Comparison of ENCODE assay signal across 9 cellular contexts in the genomic region with DNA sequence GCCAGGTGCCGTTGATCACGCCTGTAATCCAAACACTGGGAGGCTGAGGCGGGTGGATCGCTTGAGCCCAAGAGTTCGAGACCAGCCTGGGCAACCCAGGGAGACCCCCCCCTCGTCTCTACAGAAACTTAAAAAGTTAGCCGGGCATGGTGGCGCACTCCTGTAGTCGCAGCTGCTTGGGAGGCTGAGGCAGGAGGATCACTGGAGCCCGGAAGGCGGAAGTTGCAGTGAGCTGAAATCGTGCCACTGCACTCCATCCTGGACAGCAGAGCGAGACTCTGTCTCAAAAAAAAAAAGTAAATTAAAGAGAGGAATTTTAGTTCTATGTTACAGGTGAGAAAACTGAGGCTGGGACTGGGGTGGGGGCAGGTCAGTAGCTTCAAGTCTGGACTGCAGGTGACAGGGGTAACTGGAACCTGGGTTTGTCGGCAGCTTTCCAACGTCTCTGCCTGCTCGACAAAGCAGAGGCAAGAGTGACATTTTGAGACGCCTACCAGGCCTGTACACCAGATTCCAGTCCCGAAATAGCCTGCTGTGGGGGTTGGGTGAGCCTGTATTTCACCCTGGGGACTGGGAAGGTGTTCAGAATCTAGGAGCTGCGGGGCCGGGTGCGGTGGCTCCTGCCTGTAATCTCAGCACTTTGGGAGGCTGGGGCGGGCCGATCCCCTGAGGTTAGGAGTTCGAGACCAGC. TPM values are rescaled to one million over a fixed set of nuclear protein-coding genes. Genes with fewer than 3 reads are reported as not detected.
A peak's percentile ranks its signal among the peaks of the same experiment; 100 is the strongest.
DNase-seq lines count a peak whose midpoint lies in the region; ATAC-seq and TF ChIP-seq lines count a peak whose summit lies in the region.
"Had no signal": no experiment of that assay in that cellular context is flagged by ENCODE, and none has a peak within 500 bp of the region (broad histone marks: within the 10 kb centered on the region; RNA-seq: fewer than 3 reads in every experiment).

No MANE protein-coding gene starts in this region.

- H3K56ac ChIP-seq in H9 (ENCODE audit: insufficient read length, low read depth, low read length), result no peak overlapping the region

- peaks cover 8% of the 10 kb centered on the region for H3K79me1 ChIP-seq in H9 (ENCODE audit: insufficient read depth, low read depth, low read length, poor library complexity, severe bottlenecking)

- TF ChIP-seq CTCF in H9 (conservative IDR thresholded peaks at IDR 0.05), result no peak
- TF ChIP-seq CTCF in smooth muscle cell (IDR thresholded peaks at IDR 0.05; ENCODE audit: borderline replicate concordance, insufficient read depth, poor library complexity, severe bottlenecking), result no peak

- H3K23me2 ChIP-seq in H9 (ENCODE audit: insufficient read length, low read depth, low read length, poor library complexity, severe bottlenecking), result peaks cover 8% of the 10 kb centered on the region

- H3K79me2 ChIP-seq in H9 (ENCODE audit: insufficient read depth, low read length), result peaks cover 8% of the 10 kb centered on the region; the same call in 1 of the 2 replicates
- H3K79me2 ChIP-seq in smooth muscle cell (ENCODE audit: low read depth), result peaks cover 31% of the 10 kb centered on the region

- peaks cover 9 to 22% of the 10 kb centered on the region in 2 experiments for H3K4me1 Mint-ChIP-seq in H9

- H3K4me2 ChIP-seq in H9 (ENCODE audit: insufficient read depth, insufficient read length, low read length), result peak overlapping the region; percentile 100
- peak overlapping the region; percentile 91 for H3K4me2 ChIP-seq in smooth muscle cell

- H2BK20ac ChIP-seq in H9 (ENCODE audit: low read depth, low read length, poor library complexity, severe bottlenecking), result no peak overlapping the region

- no peak overlapping the region for H3K23ac ChIP-seq in H9 (ENCODE audit: insufficient read length, low read depth, low read length)

- H3K27me3 ChIP-seq in H9 (ENCODE audit: insufficient read depth, low read length) (no peaks in the 10 kb centered on the region), iPS-15b (ENCODE audit: control insufficient read depth, insufficient read depth, low read length) (no peaks in the 10 kb centered on the region), smooth muscle cell (ENCODE audit: low read depth) (no peaks in the 10 kb centered on the region)

- H3K4me1 ChIP-seq in H9 (ENCODE audit: insufficient read depth, low read length) (peaks cover 6% of the 10 kb centered on the region; the same call in 1 of the 2 replicates), iPS-15b (ENCODE audit: control insufficient read depth, insufficient read depth, low read length) (peaks cover 4% of the 10 kb centered on the region), smooth muscle cell (ENCODE audit: low read depth) (peaks cover 11% of the 10 kb centered on the region)

- H3K36me3 ChIP-seq in iPS-15b (ENCODE audit: control insufficient read depth, insufficient read depth, low read length) (peaks cover 34% of the 10 kb centered on the region), smooth muscle cell (ENCODE audit: low read depth) (no peaks in the 10 kb centered on the region)

- no peaks in the 10 kb centered on the region for H3K27me3 Mint-ChIP-seq in H9 (ENCODE audit: low read depth)

- H2AK5ac ChIP-seq in H9 (ENCODE audit: insufficient read length, low read length), result no peak overlapping the region

- H3K36me3 Mint-ChIP-seq in H9 (ENCODE audit: insufficient read depth in 1 of 3, low read depth in 3 of 3), result peaks cover 34 to 48% (median 46%) of the 10 kb centered on the region in 3 experiments

- H3K4me3 ChIP-seq in iPS-15b (ENCODE audit: low read depth, low read length) (peak overlapping the region; percentile 89), smooth muscle cell (peak overlapping the region; percentile 74)

- no peak overlapping the region for H4K5ac ChIP-seq in H9 (ENCODE audit: insufficient read length, low read depth, low read length)

- no peak overlapping the region for H2BK120ac ChIP-seq in H9 (ENCODE audit: low read depth, low read length, poor library complexity, severe bottlenecking)

- WGBS in H9 (ENCODE audit: extremely low coverage, insufficient read length, low lambda C conversion rate), result no CpG with 5 or more reads among the region's 24 CpGs
- 51% methylated on average over 24 of the region's 24 CpGs for WGBS in smooth muscle cell (ENCODE audit: low lambda C conversion rate)

- DNase-seq in H9, result no peak
- DNase-seq in amygdala (lab: John Stamatoyannopoulos, UW), result peak in 30 of 56 donors; percentile 5 to 54 (median 26)
- DNase-seq in smooth muscle cell (lab: John Stamatoyannopoulos, UW; ENCODE audit: unreplicated experiment), result no peak
- DNase-seq in SKM-1 (lab: John Stamatoyannopoulos, UW; ENCODE audit: unreplicated experiment), result no peak
- DNase-seq in NCI-H2029 treated with DMSO at 0.1 percent for 48 hours (lab: John Stamatoyannopoulos, UW), result no peak

- H3K9me3 Mint-ChIP-seq in H9, result no peaks in the 10 kb centered on the region

- peaks cover 12% of the 10 kb centered on the region for H3F3A ChIP-seq in smooth muscle cell (ENCODE audit: low read depth)

- H3K27ac ChIP-seq in H9 (ENCODE audit: insufficient read length, low read depth, low read length) (no peak overlapping the region), smooth muscle cell (ENCODE audit: low read depth) (peak overlapping the region; percentile 95)

- H3K4me3 Mint-ChIP-seq in H9, result peak overlapping the region; percentile 92 to 97

- no peak overlapping the region for H2BK12ac ChIP-seq in H9 (ENCODE audit: insufficient read length, low read depth, low read length)

- H3K9me3 ChIP-seq in H9 (ENCODE audit: control insufficient read depth, low read depth, low read length), result no peaks in the 10 kb centered on the region
- no peaks in the 10 kb centered on the region for H3K9me3 ChIP-seq in iPS-15b (ENCODE audit: control insufficient read depth, insufficient read depth, low read length)
- no peaks in the 10 kb centered on the region for H3K9me3 ChIP-seq in smooth muscle cell (replicated peaks; ENCODE audit: low read depth)

- H2AFZ ChIP-seq in H9 (ENCODE audit: low read length) (no peak overlapping the region), smooth muscle cell (ENCODE audit: low read depth) (no peak overlapping the region)

- ATAC-seq in GM18505 (IDR thresholded peaks at IDR 0.05; ENCODE audit: unreplicated experiment) (no peak), HG02798 (IDR thresholded peaks at IDR 0.05; ENCODE audit: poor library complexity, unreplicated experiment) (no peak)

- no peak overlapping the region for H4K8ac ChIP-seq in H9 (replicated peaks; ENCODE audit: insufficient read length, low read depth, low read length)

- H3T11ph ChIP-seq in H9 (ENCODE audit: low read length), result no peak overlapping the region

- no peak for TF ChIP-seq POLR2A in GM18505 (IDR thresholded peaks at IDR 0.05; ENCODE audit: borderline replicate concordance, extremely low read depth, insufficient read depth, insufficient read length)

- H3K9ac ChIP-seq in H9 (ENCODE audit: extremely low read depth, insufficient read length, low read length) (peak overlapping the region; percentile 90), iPS-15b (ENCODE audit: low read depth, low read length) (peak overlapping the region; percentile 3), smooth muscle cell (ENCODE audit: low read depth) (peak overlapping the region; percentile 13)

- H3K14ac ChIP-seq in H9 (ENCODE audit: insufficient read depth, low read length), result no peak overlapping the region

- H3K18ac ChIP-seq in H9 (ENCODE audit: insufficient read length, low read depth, low read length), result no peak overlapping the region

- H2BK15ac ChIP-seq in H9 (ENCODE audit: low read depth, low read length), result no peak overlapping the region

- H4K20me1 ChIP-seq in H9 (ENCODE audit: control insufficient read depth, insufficient read depth, insufficient read length) (peaks cover 5% of the 10 kb centered on the region), smooth muscle cell (ENCODE audit: low read depth) (peaks cover 48% of the 10 kb centered on the region)

- no peak overlapping the region for H2BK5ac ChIP-seq in H9 (ENCODE audit: insufficient read length, low read length)

- H4K91ac ChIP-seq in H9 (ENCODE audit: insufficient read length, low read depth, low read length), result no peak overlapping the region

- H3K27ac Mint-ChIP-seq in H9, result peak overlapping the region in 2 of 3 experiments; percentile 57 to 96; a peak in 4 of 7 replicates

- H3K4ac ChIP-seq in H9 (ENCODE audit: low read depth, low read length), result no peak overlapping the region

RNA-seq across cellular contexts. Expression of a gene that starts 1.2 kb away (rescaled TPM):
- total RNA-seq in H9 (2021) (377 and 388 TPM in 2 replicates), smooth muscle cell (415 and 441 TPM in 2 replicates)
- polyA plus RNA-seq in smooth muscle cell, result 527 and 558 TPM in 2 replicates

RNA-seq across cellular contexts. Expression of a gene that starts 24.7 kb away (rescaled TPM):
- total RNA-seq in H9 (2021) (not detected in 2 replicates), smooth muscle cell (not detected in 2 replicates)
- polyA plus RNA-seq in smooth muscle cell, result not detected in 2 replicates
- total RNA-seq: SK-MEL-5 had no signal

RNA-seq across cellular contexts. Expression of a gene that starts 34.3 kb away (rescaled TPM):
- total RNA-seq in H9 (2021) (325 and 332 TPM in 2 replicates), smooth muscle cell (42.8 and 48.9 TPM in 2 replicates)
- polyA plus RNA-seq in smooth muscle cell, result 74.5 and 95.2 TPM in 2 replicates

RNA-seq across cellular contexts. Expression of a gene that starts 42.1 kb away (rescaled TPM):
- total RNA-seq in H9 (2021), result 0.13 and 0.15 TPM in 2 replicates
- not detected in 2 replicates for total RNA-seq in smooth muscle cell
- not detected in 2 replicates for polyA plus RNA-seq in smooth muscle cell
- total RNA-seq: SK-MEL-5 had no signal

Comparison
In these comparisons a context has a peak if more than half of its experiments do, and no peak if none do; other contexts are left out.
1. DNase-seq: peak in amygdala (30 of 56); none in H9 (single experiment), smooth muscle cell (single experiment), SKM-1 (single experiment) and NCI-H2029 treated with DMSO at 0.1 percent for 48 hours (single experiment).
2. H3K9ac ChIP-seq: peak in every context shown above with its lines; median percentile 90 in H9; 13 in smooth muscle cell; 3 in iPS-15b.